In genomic region chr14:61337893-61338292, GRCh38 we compare ENCODE assay signal across 10 cellular contexts. TPM values are rescaled to one million over a fixed set of nuclear protein-coding genes. Genes with fewer than 3 reads are reported as not detected.
DNase-seq lines count a peak whose midpoint lies in the region; ATAC-seq and TF ChIP-seq lines count a peak whose summit lies in the region.
"Had no signal": no experiment of that assay in that cellular context is flagged by ENCODE, and none has a peak within 500 bp of the region (broad histone marks: within the 10 kb centered on the region; RNA-seq: fewer than 3 reads in every experiment).

No MANE protein-coding gene starts in this region.

- peak overlapping the region; percentile 100 for H3K27ac Mint-ChIP-seq in T-helper 17 cell
- H3K27ac Mint-ChIP-seq in effector memory CD8-positive, alpha-beta T cell: peak overlapping the region; percentile 94 to 95
- H3K27ac Mint-ChIP-seq: dendritic cell treated with granulocyte-macrophage colony-stimulating factor and Interleukin-4, amounts not matched to agents 40 ng/mL and 50 ng/mL, for 4 days had no signal

- TF ChIP-seq POLR2A in stomach (IDR thresholded peaks at IDR 0.05): no peak

- no peaks in the 10 kb centered on the region for H3K27me3 Mint-ChIP-seq in T-helper 17 cell
- no peaks in the 10 kb centered on the region for H3K27me3 Mint-ChIP-seq in effector memory CD8-positive, alpha-beta T cell

- peak overlapping the region in 2 of 5 donors; percentile 17 to 64 for H3K27ac ChIP-seq in stomach

- WGBS in stomach, 5 donors: 59 to 81% (median 73%) methylated on average over 4 of the region's 4 CpGs

- intact Hi-C loops in stomach (cut with DNase I; ENCODE audit: low total_unique reads): no loop called here

- TF ChIP-seq CTCF in stomach (IDR thresholded peaks at IDR 0.05): no peak

- TF ChIP-seq EP300 in stomach (IDR thresholded peaks at IDR 0.05): no peak

- H3K4me3 ChIP-seq in stomach: no peak overlapping the region

- H3K9me3 Mint-ChIP-seq in effector memory CD8-positive, alpha-beta T cell: no peaks in the 10 kb centered on the region
- H3K9me3 Mint-ChIP-seq: dendritic cell treated with granulocyte-macrophage colony-stimulating factor and Interleukin-4, amounts not matched to agents 40 ng/mL and 50 ng/mL, for 4 days had no signal

- no peaks in the 10 kb centered on the region for H3K4me1 ChIP-seq in stomach

- peak; percentile 71 for ATAC-seq in T-helper 17 cell
- peak; percentile 64 for ATAC-seq in effector memory CD8-positive, alpha-beta T cell (replicated peaks)
- no peak for ATAC-seq in HG03196 (IDR thresholded peaks at IDR 0.05; ENCODE audit: unreplicated experiment)
- no peak for ATAC-seq in GM19395 (IDR thresholded peaks at IDR 0.05; ENCODE audit: unreplicated experiment)
- ATAC-seq in SK-N-SH treated with all-trans-retinoic acid at 6 μM for 48 hours: no peak

- peak overlapping the region; percentile 83 for H3K4me3 Mint-ChIP-seq in T-helper 17 cell
- peak overlapping the region; percentile 75 to 81 for H3K4me3 Mint-ChIP-seq in effector memory CD8-positive, alpha-beta T cell
- H3K4me3 Mint-ChIP-seq: dendritic cell treated with granulocyte-macrophage colony-stimulating factor and Interleukin-4, amounts not matched to agents 40 ng/mL and 50 ng/mL, for 4 days had no signal

- no peaks in the 10 kb centered on the region for H3K27me3 ChIP-seq in stomach

- H3K9me3 ChIP-seq in T-helper 17 cell (ENCODE audit: control insufficient read depth, low read length, poor library complexity, severe bottlenecking): no peaks in the 10 kb centered on the region
- no peaks in the 10 kb centered on the region for H3K9me3 ChIP-seq in stomach

- peak; percentile 32 to 63 (median 61) for DNase-seq in T-helper 17 cell
- peak; percentile 72 for DNase-seq in activated T-cell treated with anti-CD3 and anti-CD28 coated beads, Interleukin-2, amount 50 U/mL, for 1 hour
- peak; percentile 71 to 77 (median 71) for DNase-seq in effector memory CD8-positive, alpha-beta T cell
- DNase-seq in stomach: peak; percentile 29
- DNase-seq in glomerular visceral epithelial cell (ENCODE audit: extremely low spot score): no peak
- DNase-seq: retina had no signal

- H3K36me3 Mint-ChIP-seq in T-helper 17 cell (ENCODE audit: low read depth): peaks cover 9% of the 10 kb centered on the region
- peaks cover 82% of the 10 kb centered on the region for H3K36me3 Mint-ChIP-seq in effector memory CD8-positive, alpha-beta T cell (ENCODE audit: insufficient read depth)

- no peaks in the 10 kb centered on the region for H3K36me3 ChIP-seq in stomach

- H3K4me1 Mint-ChIP-seq in T-helper 17 cell: peaks cover 73% of the 10 kb centered on the region
- peaks cover 75 to 86% of the 10 kb centered on the region in 2 donors for H3K4me1 Mint-ChIP-seq in effector memory CD8-positive, alpha-beta T cell (ENCODE audit: low read depth in 2 of 2)

TF ChIP-seq in SK-N-SH treated with all-trans-retinoic acid at 6 μM for 48 hours, 23 proteins besides CTCF, POLR2A, EP300 and RAD21:
- TF ChIP-seq ZC3H10 (CRISPR knock-in tag; IDR thresholded peaks at IDR 0.05): no peak
- TF ChIP-seq TOX (CRISPR knock-in tag; IDR thresholded peaks at IDR 0.05; ENCODE audit: borderline replicate concordance): no peak
- no peak for TF ChIP-seq CSRNP3 (CRISPR knock-in tag; IDR thresholded peaks at IDR 0.05)
- no peak for TF ChIP-seq GLIS3 (CRISPR knock-in tag; IDR thresholded peaks at IDR 0.05)
- no peak for TF ChIP-seq OSR1 (CRISPR knock-in tag; IDR thresholded peaks at IDR 0.05)
- no peak for TF ChIP-seq ZNF70 (CRISPR knock-in tag; IDR thresholded peaks at IDR 0.05)
- TF ChIP-seq TCF4 (CRISPR knock-in tag; IDR thresholded peaks at IDR 0.05; ENCODE audit: borderline replicate concordance): no peak
- no peak for TF ChIP-seq ISL1 (CRISPR knock-in tag; IDR thresholded peaks at IDR 0.05)
- TF ChIP-seq ZFP30 (CRISPR knock-in tag; IDR thresholded peaks at IDR 0.05): no peak
- TF ChIP-seq, protein P1, sequence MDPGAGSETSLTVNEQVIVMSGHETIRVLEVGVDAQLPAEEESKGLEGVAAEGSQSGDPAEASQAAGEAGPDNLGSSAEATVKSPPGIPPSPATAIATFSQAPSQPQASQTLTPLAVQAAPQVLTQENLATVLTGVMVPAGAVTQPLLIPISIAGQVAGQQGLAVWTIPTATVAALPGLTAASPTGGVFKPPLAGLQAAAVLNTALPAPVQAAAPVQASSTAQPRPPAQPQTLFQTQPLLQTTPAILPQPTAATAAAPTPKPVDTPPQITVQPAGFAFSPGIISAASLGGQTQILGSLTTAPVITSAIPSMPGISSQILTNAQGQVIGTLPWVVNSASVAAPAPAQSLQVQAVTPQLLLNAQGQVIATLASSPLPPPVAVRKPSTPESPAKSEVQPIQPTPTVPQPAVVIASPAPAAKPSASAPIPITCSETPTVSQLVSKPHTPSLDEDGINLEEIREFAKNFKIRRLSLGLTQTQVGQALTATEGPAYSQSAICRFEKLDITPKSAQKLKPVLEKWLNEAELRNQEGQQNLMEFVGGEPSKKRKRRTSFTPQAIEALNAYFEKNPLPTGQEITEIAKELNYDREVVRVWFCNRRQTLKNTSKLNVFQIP (CRISPR knock-in tag; IDR thresholded peaks at IDR 0.05; ENCODE audit: borderline replicate concordance, low read depth): no peak
- TF ChIP-seq, protein P2, sequence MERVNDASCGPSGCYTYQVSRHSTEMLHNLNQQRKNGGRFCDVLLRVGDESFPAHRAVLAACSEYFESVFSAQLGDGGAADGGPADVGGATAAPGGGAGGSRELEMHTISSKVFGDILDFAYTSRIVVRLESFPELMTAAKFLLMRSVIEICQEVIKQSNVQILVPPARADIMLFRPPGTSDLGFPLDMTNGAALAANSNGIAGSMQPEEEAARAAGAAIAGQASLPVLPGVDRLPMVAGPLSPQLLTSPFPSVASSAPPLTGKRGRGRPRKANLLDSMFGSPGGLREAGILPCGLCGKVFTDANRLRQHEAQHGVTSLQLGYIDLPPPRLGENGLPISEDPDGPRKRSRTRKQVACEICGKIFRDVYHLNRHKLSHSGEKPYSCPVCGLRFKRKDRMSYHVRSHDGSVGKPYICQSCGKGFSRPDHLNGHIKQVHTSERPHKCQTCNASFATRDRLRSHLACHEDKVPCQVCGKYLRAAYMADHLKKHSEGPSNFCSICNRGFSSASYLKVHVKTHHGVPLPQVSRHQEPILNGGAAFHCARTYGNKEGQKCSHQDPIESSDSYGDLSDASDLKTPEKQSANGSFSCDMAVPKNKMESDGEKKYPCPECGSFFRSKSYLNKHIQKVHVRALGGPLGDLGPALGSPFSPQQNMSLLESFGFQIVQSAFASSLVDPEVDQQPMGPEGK (CRISPR knock-in tag; IDR thresholded peaks at IDR 0.05; ENCODE audit: borderline replicate concordance): no peak
- TF ChIP-seq RARB (CRISPR knock-in tag; IDR thresholded peaks at IDR 0.05): no peak
- no peak for TF ChIP-seq ZNF565 (CRISPR knock-in tag; conservative IDR thresholded peaks at IDR 0.05; ENCODE audit: low read depth)
- TF ChIP-seq TSHZ2 (CRISPR knock-in tag; IDR thresholded peaks at IDR 0.05): no peak

RNA-seq across cellular contexts. Expression of gene PRKCH, which starts 16.5 kb away (rescaled TPM):
- total RNA-seq in T-helper 17 cell: 100 to 1,000 TPM; 328 to 342 TPM
- total RNA-seq in stomach: 10 to 100 TPM in 4 of 5 donors, 1 to 10 TPM in 1; 6.1 to 84.0 (median 46.3) TPM
- polyA plus RNA-seq in stomach: 1 to 10 TPM; 5.5 to 7.5 (median 6.1) TPM

RNA-seq across cellular contexts. Expression of gene TMEM30B, which starts 56.8 kb away (rescaled TPM):
- total RNA-seq in T-helper 17 cell: 1 to 10 TPM; 3.5 to 4.1 TPM
- 10 to 100 TPM; 15.8 to 52.2 (median 22.0) TPM for total RNA-seq in stomach
- polyA plus RNA-seq in stomach: 10 to 100 TPM; 11.2 to 14.6 (median 12.5) TPM

Comparison
In these comparisons a context has a peak if more than half of its experiments do, and no peak if none do; other contexts are left out.
1. ATAC-seq: peak in T-helper 17 cell (single experiment) and effector memory CD8-positive, alpha-beta T cell (single experiment); none in HG03196 (single experiment), GM19395 (single experiment) and SK-N-SH treated with all-trans-retinoic acid at 6 μM for 48 hours (single experiment).